In genomic region chr9:136720251-136720886, GRCh38 we compare ENCODE assay signal across 9 cellular contexts. TPM values are rescaled to one million over a fixed set of nuclear protein-coding genes. Genes with fewer than 3 reads are reported as not detected.
DNase-seq lines count a peak whose midpoint lies in the region; ATAC-seq, FAIRE-seq and TF ChIP-seq lines count a peak whose summit lies in the region.
"Had no signal": no experiment of that assay in that cellular context is flagged by ENCODE, and none has a peak within 500 bp of the region (broad histone marks: within the 10 kb centered on the region; RNA-seq: fewer than 3 reads in every experiment).

No MANE protein-coding gene starts in this region.

- H3K27me3 ChIP-seq in GM12878 (replicated peaks in 1 of 2; ENCODE audit: control insufficient read depth in 2 of 2, insufficient read depth in 2 of 2, low read length in 1 of 2) (no peaks in the 10 kb centered on the region), neural cell (ENCODE audit: insufficient read depth, low read depth, low read length) (no peaks in the 10 kb centered on the region)

- POLR2A ChIA-PET in GM12878 (lab: Charles Lee): no interaction called here

- H3K4me2 ChIP-seq in GM12878 (ENCODE audit: control insufficient read depth, insufficient read depth) (no peak overlapping the region), neural cell (ENCODE audit: low read length) (no peak overlapping the region)

- ATAC-seq in GM12878 (no peak), esophagus mucosa (no peak), GM18520 (IDR thresholded peaks at IDR 0.05; ENCODE audit: unreplicated experiment) (no peak)

- intact Hi-C loops in GM12878 (cut with micrococcal nuclease; ENCODE audit: unreplicated experiment): no loop called here

- FAIRE-seq in GM12878 (lab: Jason Lieb, UNC): no peak

- TF ChIP-seq CTCF in GM20000 (IDR thresholded peaks at IDR 0.05; ENCODE audit: extremely low read depth, missing control alignments): no peak
- no peak for TF ChIP-seq CTCF in GM12878 (IDR thresholded peaks at IDR 0.05 in 2 of 3, conservative IDR thresholded peaks at IDR 0.05 in 1 of 3; ENCODE audit: control insufficient read depth in 2 of 3, extremely low read depth in 1 of 3, insufficient read depth in 1 of 3, low read depth in 3 of 3, low read length in 3 of 3)
- TF ChIP-seq CTCF in neural cell (IDR thresholded peaks at IDR 0.05; ENCODE audit: poor library complexity, severe bottlenecking): no peak

- BruUV-seq in GM12878 (replicated peaks; lab: Mats Ljungman, UMichigan): no TSS peak

- H3K79me2 ChIP-seq in GM12878 (ENCODE audit: control insufficient read depth, insufficient read depth, low read length) (peaks cover 1% of the 10 kb centered on the region; the same call in 1 of the 2 replicates), neural cell (replicated peaks; ENCODE audit: insufficient read depth, low read length) (peaks cover 11% of the 10 kb centered on the region)

- no peaks in the 10 kb centered on the region for H3K9me2 ChIP-seq in neural cell (ENCODE audit: insufficient read depth, low read length)

- H3F3A ChIP-seq in neural cell (ENCODE audit: insufficient read depth, low read length, poor library complexity, severe bottlenecking): no peaks in the 10 kb centered on the region

- no peak overlapping the region for H2AFZ ChIP-seq in GM12878 (ENCODE audit: control insufficient read depth, low read depth, low read length)
- no peak overlapping the region for H2AFZ ChIP-seq in neural cell (ENCODE audit: low read depth, low read length)

- H3K4me1 ChIP-seq in GM12878 (ENCODE audit: control insufficient read depth, insufficient read depth, low read length): no peaks in the 10 kb centered on the region; the same call in 1 of the 2 replicates

- RAD21 ChIA-PET in GM12878 (lab: Charles Lee; ENCODE audit: unreplicated experiment): no interaction called here

- H3K9ac ChIP-seq in GM12878 (ENCODE audit: control insufficient read depth, insufficient read depth, low read length) (no peak overlapping the region), neural cell (ENCODE audit: low read length) (peak overlapping the region; percentile 44)

- TF ChIP-seq POLR2A in GM12878 (IDR thresholded peaks at IDR 0.05; ENCODE audit: low read depth, low read length): peak; percentile 21

- H3K36me3 ChIP-seq in GM12878 (ENCODE audit: control insufficient read depth in 2 of 2, insufficient read depth in 2 of 2, low read length in 1 of 2) (peaks cover 14 to 22% of the 10 kb centered on the region in 2 experiments), neural cell (ENCODE audit: insufficient read depth, low read length) (no peaks in the 10 kb centered on the region)

- no peak overlapping the region for H3K27ac ChIP-seq in GM12878 (ENCODE audit: control insufficient read depth, insufficient read depth)
- H3K27ac ChIP-seq in neural cell (ENCODE audit: low read length): peak overlapping the region; percentile 31

- SMC1A ChIA-PET in GM12878 (lab: Charles Lee; ENCODE audit: uncharacterized antibody, unreplicated experiment): no interaction called here

- TF ChIP-seq RAD21 in GM12878 (IDR thresholded peaks at IDR 0.05; ENCODE audit: insufficient read depth, low read depth, low read length): no peak
- TF ChIP-seq RAD21 in neural cell (conservative IDR thresholded peaks at IDR 0.05): no peak

- CTCF ChIA-PET in GM12878 (lab: Yijun Ruan, JAX): no interaction called here

- H4K20me1 ChIP-seq in GM12878 (ENCODE audit: control insufficient read depth, insufficient read depth): peaks cover 4% of the 10 kb centered on the region; the same call in 1 of the 2 replicates
- H4K20me1 ChIP-seq in neural cell (ENCODE audit: insufficient read depth): no peaks in the 10 kb centered on the region

- in situ Hi-C loops in GM12878 (cut with MboI): no loop called here

- TF ChIP-seq EP300 in GM12878 (IDR thresholded peaks at IDR 0.05; ENCODE audit: borderline replicate concordance in 1 of 2, control insufficient read depth in 1 of 2, low read depth in 2 of 2, low read length in 2 of 2) (no peak), neural cell (conservative IDR thresholded peaks at IDR 0.05; ENCODE audit: poor library complexity, severe bottlenecking) (no peak)

- DNase-seq in GM20000 (ENCODE audit: low spot score): peak; percentile 42
- DNase-seq in GM12878 (ENCODE audit: low read depth, low spot score): no peak
- no peak for DNase-seq in EL
- DNase-seq: activated CD4-positive, alpha-beta T cell treated with anti-CD3 and anti-CD28 coated beads for 1 hour; DMS153; stimulated activated CD4-positive, alpha-beta T cell treated with anti-CD3 and anti-CD28 coated beads, Interleukin-4, amount 100 ng/mL, for 4 hours had no signal

- 66% methylated on average over 18 of the region's 19 CpGs for WGBS in GM12878 (ENCODE audit: insufficient coverage, insufficient replicate concordance, low lambda C conversion rate, missing lambda C conversion rate)

- H3K4me3 ChIP-seq in GM12878 (no peak overlapping the region), neural cell (ENCODE audit: low read length) (peak overlapping the region; percentile 41)

- H3K9me3 ChIP-seq in GM12878 (replicated peaks; ENCODE audit: control insufficient read depth, insufficient read depth, low read length) (no peaks in the 10 kb centered on the region), neural cell (ENCODE audit: low read length) (no peaks in the 10 kb centered on the region)

RNA-seq across cellular contexts. Expression of gene DIPK1B, which starts 8.0 kb away (rescaled TPM):
- total RNA-seq in GM12878 (2013; cell fraction: nucleolus; rRNA removed): 0.32 and 0.58 TPM in 2 replicates
- total RNA-seq in GM12878 (2014; rRNA removed) (0.11 and 0.28 TPM in 2 replicates), GM12878 (2014; rRNA removed; fragmentation: Illumina TruSeq; extraction: Trizol) (0.09 TPM in 2 replicates), GM12878 (2021) (0.21 and 0.32 TPM in 2 replicates), esophagus mucosa (0.76 TPM)
- 0.37 TPM for polyA plus RNA-seq in GM12878 (2011; ENCODE audit: low read depth)
- polyA plus RNA-seq in GM12878 (2011; rRNA removed) (0.06 and 0.12 TPM in 2 replicates), GM12878 (2014; fragmentation: Illumina TruSeq; extraction: Trizol) (not detected in 2 replicates), GM12878 (2014; fragmentation: Nextera tagmentation; extraction: Ambion mirVana) (not detected), GM12878 (2014; rRNA removed) (0.16 and 0.20 TPM in 2 replicates), GM12878 (2016; fragmentation: Nextera tagmentation; extraction: Ambion mirVana) (under 1 TPM; 0.08 to 0.13 TPM), neural cell (65.1 and 78.7 TPM in 2 replicates)
- polyA plus RNA-seq in GM12878 (2011; cell fraction: cytosol; rRNA removed): 0.15 and 0.30 TPM in 2 replicates
- polyA plus RNA-seq in GM12878 (2011; cell fraction: nucleus; rRNA removed): 1.1 and 1.4 TPM in 2 replicates
- 0.85 and 1.1 TPM in 2 replicates for polyA plus RNA-seq in GM12878 (2012)
- polyA minus RNA-seq in GM12878 (2011; rRNA and poly(A)+ RNA removed): 0.15 and 0.22 TPM in 2 replicates
- not detected in 2 replicates for polyA minus RNA-seq in GM12878 (2011; cell fraction: cytosol; rRNA and poly(A)+ RNA removed)
- polyA minus RNA-seq in GM12878 (2011; cell fraction: nucleus; rRNA and poly(A)+ RNA removed): 0.12 and 0.19 TPM in 2 replicates
- 46.5 and 48.0 TPM in 2 replicates for polyA minus RNA-seq in neural cell

RNA-seq across cellular contexts. Expression of gene LCN10, which starts 22.4 kb away (rescaled TPM):
- total RNA-seq in GM12878 (2013; cell fraction: nucleolus; rRNA removed): 1.1 and 1.3 TPM in 2 replicates
- total RNA-seq in GM12878 (2014; rRNA removed): 0.06 TPM in 1 of 2 replicates, not detected in the other
- total RNA-seq in GM12878 (2014; rRNA removed; fragmentation: Illumina TruSeq; extraction: Trizol): 0.18 and 0.28 TPM in 2 replicates
- 0.21 and 0.51 TPM in 2 replicates for total RNA-seq in GM12878 (2021)
- polyA plus RNA-seq in GM12878 (2011; ENCODE audit: low read depth): 0.14 TPM
- 1.3 TPM in 2 replicates for polyA plus RNA-seq in GM12878 (2011; rRNA removed)
- polyA plus RNA-seq in GM12878 (2011; cell fraction: cytosol; rRNA removed): 2.2 TPM in 2 replicates
- polyA plus RNA-seq in GM12878 (2011; cell fraction: nucleus; rRNA removed): 2.0 and 2.8 TPM in 2 replicates
- 0.37 and 0.56 TPM in 2 replicates for polyA plus RNA-seq in GM12878 (2012)
- 0.16 TPM in 1 of 2 replicates, not detected in the other for polyA plus RNA-seq in GM12878 (2014; fragmentation: Illumina TruSeq; extraction: Trizol)
- under 1 TPM in 1 of 2 experiments, not detected in 1; 0.11 TPM for polyA plus RNA-seq in GM12878 (2014; fragmentation: Nextera tagmentation; extraction: Ambion mirVana)
- 0.06 and 0.35 TPM in 2 replicates for polyA plus RNA-seq in GM12878 (2014; rRNA removed)
- polyA plus RNA-seq in GM12878 (2016; fragmentation: Nextera tagmentation; extraction: Ambion mirVana): 1 to 10 TPM in 1 of 2 experiments, under 1 TPM in 1; 0.39 to 1.1 TPM
- 1.2 and 1.7 TPM in 2 replicates for polyA minus RNA-seq in GM12878 (2011; rRNA and poly(A)+ RNA removed)
- polyA minus RNA-seq in GM12878 (2011; cell fraction: cytosol; rRNA and poly(A)+ RNA removed): 0.67 TPM in 1 of 2 replicates, not detected in the other
- polyA minus RNA-seq in GM12878 (2011; cell fraction: nucleus; rRNA and poly(A)+ RNA removed): 0.19 and 1.1 TPM in 2 replicates
- not detected in 2 replicates for polyA plus RNA-seq in neural cell
- not detected in 2 replicates for polyA minus RNA-seq in neural cell
- total RNA-seq in esophagus mucosa: 1.3 TPM

RNA-seq across cellular contexts. Expression of gene LCN6, which starts 28.0 kb away (rescaled TPM):
- total RNA-seq in GM12878 (2013; cell fraction: nucleolus; rRNA removed): not detected in 2 replicates
- total RNA-seq in GM12878 (2014; rRNA removed) (not detected in 2 replicates), GM12878 (2014; rRNA removed; fragmentation: Illumina TruSeq; extraction: Trizol) (not detected in 2 replicates), GM12878 (2021) (not detected in 2 replicates), esophagus mucosa (3.8 TPM)
- polyA plus RNA-seq in GM12878 (2011; ENCODE audit: low read depth): not detected
- polyA plus RNA-seq in GM12878 (2011; rRNA removed) (not detected in 2 replicates), GM12878 (2014; fragmentation: Illumina TruSeq; extraction: Trizol) (not detected in 2 replicates), GM12878 (2014; fragmentation: Nextera tagmentation; extraction: Ambion mirVana) (not detected), GM12878 (2014; rRNA removed) (not detected in 2 replicates), GM12878 (2016; fragmentation: Nextera tagmentation; extraction: Ambion mirVana) (not detected), neural cell (not detected in 2 replicates)
- not detected in 2 replicates for polyA plus RNA-seq in GM12878 (2011; cell fraction: cytosol; rRNA removed)
- polyA plus RNA-seq in GM12878 (2011; cell fraction: nucleus; rRNA removed): not detected in 2 replicates
- not detected in 2 replicates for polyA plus RNA-seq in GM12878 (2012)
- polyA minus RNA-seq in GM12878 (2011; rRNA and poly(A)+ RNA removed): not detected in 2 replicates
- polyA minus RNA-seq in GM12878 (2011; cell fraction: cytosol; rRNA and poly(A)+ RNA removed): not detected in 2 replicates
- polyA minus RNA-seq in GM12878 (2011; cell fraction: nucleus; rRNA and poly(A)+ RNA removed): not detected in 2 replicates
- not detected in 2 replicates for polyA minus RNA-seq in neural cell

RNA-seq across cellular contexts. Expression of gene AGPAT2, which starts 33.1 kb away (rescaled TPM):
- 16.2 and 18.7 TPM in 2 replicates for total RNA-seq in GM12878 (2013; cell fraction: nucleolus; rRNA removed)
- total RNA-seq in GM12878 (2014; rRNA removed) (16.2 and 18.9 TPM in 2 replicates), GM12878 (2014; rRNA removed; fragmentation: Illumina TruSeq; extraction: Trizol) (6.8 and 7.1 TPM in 2 replicates), GM12878 (2021) (22.5 TPM in 2 replicates), esophagus mucosa (91.7 TPM)
- polyA plus RNA-seq in GM12878 (2011; ENCODE audit: low read depth): 3.2 TPM
- polyA plus RNA-seq in GM12878 (2011; rRNA removed) (6.5 and 17.5 TPM in 2 replicates), GM12878 (2014; fragmentation: Illumina TruSeq; extraction: Trizol) (0.92 and 6.0 TPM in 2 replicates), GM12878 (2014; fragmentation: Nextera tagmentation; extraction: Ambion mirVana) (under 1 TPM; 0.10 to 0.47 TPM), GM12878 (2014; rRNA removed) (25.4 and 28.5 TPM in 2 replicates), GM12878 (2016; fragmentation: Nextera tagmentation; extraction: Ambion mirVana) (10 to 100 TPM; 19.5 to 23.7 TPM), neural cell (1.3 TPM in 1 of 2 replicates, not detected in the other)
- polyA plus RNA-seq in GM12878 (2011; cell fraction: cytosol; rRNA removed): 26.4 and 33.7 TPM in 2 replicates
- 27.6 and 27.8 TPM in 2 replicates for polyA plus RNA-seq in GM12878 (2011; cell fraction: nucleus; rRNA removed)
- polyA plus RNA-seq in GM12878 (2012): 13.6 and 14.9 TPM in 2 replicates
- 11.4 and 17.3 TPM in 2 replicates for polyA minus RNA-seq in GM12878 (2011; rRNA and poly(A)+ RNA removed)
- polyA minus RNA-seq in GM12878 (2011; cell fraction: cytosol; rRNA and poly(A)+ RNA removed): 7.8 and 9.6 TPM in 2 replicates
- 7.3 and 8.8 TPM in 2 replicates for polyA minus RNA-seq in GM12878 (2011; cell fraction: nucleus; rRNA and poly(A)+ RNA removed)
- polyA minus RNA-seq in neural cell: 1.7 TPM in 1 of 2 replicates, not detected in the other

RNA-seq across cellular contexts. Expression of gene LCN8, which starts 37.7 kb away (rescaled TPM):
- not detected in 2 replicates for total RNA-seq in GM12878 (2013; cell fraction: nucleolus; rRNA removed)
- not detected in 2 replicates for total RNA-seq in GM12878 (2014; rRNA removed)
- total RNA-seq in GM12878 (2014; rRNA removed; fragmentation: Illumina TruSeq; extraction: Trizol): not detected in 2 replicates
- total RNA-seq in GM12878 (2021): not detected in 2 replicates
- polyA plus RNA-seq in GM12878 (2011; ENCODE audit: low read depth): not detected
- not detected in 2 replicates for polyA plus RNA-seq in GM12878 (2011; rRNA removed)
- not detected in 2 replicates for polyA plus RNA-seq in GM12878 (2011; cell fraction: cytosol; rRNA removed)
- polyA plus RNA-seq in GM12878 (2011; cell fraction: nucleus; rRNA removed): not detected in 2 replicates
- polyA plus RNA-seq in GM12878 (2012): not detected in 2 replicates
- not detected in 2 replicates for polyA plus RNA-seq in GM12878 (2014; fragmentation: Illumina TruSeq; extraction: Trizol)
- not detected for polyA plus RNA-seq in GM12878 (2014; fragmentation: Nextera tagmentation; extraction: Ambion mirVana)
- polyA plus RNA-seq in GM12878 (2014; rRNA removed): not detected in 2 replicates
- polyA plus RNA-seq in GM12878 (2016; fragmentation: Nextera tagmentation; extraction: Ambion mirVana): not detected
- not detected in 2 replicates for polyA minus RNA-seq in GM12878 (2011; rRNA and poly(A)+ RNA removed)
- not detected in 2 replicates for polyA minus RNA-seq in GM12878 (2011; cell fraction: cytosol; rRNA and poly(A)+ RNA removed)
- polyA minus RNA-seq in GM12878 (2011; cell fraction: nucleus; rRNA and poly(A)+ RNA removed): not detected in 2 replicates
- polyA plus RNA-seq in neural cell: not detected in 2 replicates
- not detected in 2 replicates for polyA minus RNA-seq in neural cell
- total RNA-seq in esophagus mucosa: not detected
